Comparison of ENCODE assay signal across 10 cellular contexts in the genomic region with DNA sequence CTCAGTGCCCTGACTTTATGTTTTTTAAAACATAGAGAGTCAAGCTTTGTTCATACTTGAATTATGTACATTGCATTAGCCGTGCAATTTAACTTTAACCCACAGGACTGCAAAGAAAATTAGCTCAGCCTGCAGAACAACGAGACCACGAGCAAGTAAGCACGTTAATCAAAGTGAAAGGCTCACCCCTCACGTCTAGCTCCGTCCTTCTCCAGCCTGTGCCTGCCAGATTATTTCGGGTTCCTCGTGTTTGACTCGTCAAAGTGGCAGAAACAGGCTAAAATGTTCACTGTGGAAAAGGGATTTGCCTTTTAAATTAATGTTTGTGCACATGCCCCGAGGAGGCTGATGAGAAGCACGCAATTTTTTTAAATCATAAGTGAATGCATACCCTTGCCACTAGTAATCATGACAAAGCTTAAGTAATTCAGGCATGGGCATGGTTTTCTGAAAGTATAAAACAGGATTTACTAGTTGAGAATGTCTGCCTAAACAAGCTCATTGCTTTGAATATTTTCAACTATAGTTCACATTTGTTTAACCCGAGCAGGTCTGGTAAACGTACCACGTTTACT. TPM values are rescaled to one million over a fixed set of nuclear protein-coding genes. Genes with fewer than 3 reads are reported as not detected.
DNase-seq lines count a peak whose midpoint lies in the region; ATAC-seq, FAIRE-seq and TF ChIP-seq lines count a peak whose summit lies in the region.
"Had no signal": no experiment of that assay in that cellular context is flagged by ENCODE, and none has a peak within 500 bp of the region (broad histone marks: within the 10 kb centered on the region; RNA-seq: fewer than 3 reads in every experiment).

No MANE protein-coding gene starts in this region.

- TF ChIP-seq EP300 in suprapubic skin (IDR thresholded peaks at IDR 0.05), result no peak

- H3K4me3 ChIP-seq in RWPE2 (ENCODE audit: severe bottlenecking), result no peak overlapping the region
- peak overlapping the region; percentile 66 for H3K4me3 ChIP-seq in fibroblast of the aortic adventitia (ENCODE audit: low read depth, low read length)
- peak overlapping the region; percentile 37 for H3K4me3 ChIP-seq in suprapubic skin

- DNase-seq in RWPE2 (ENCODE audit: low spot score) (no peak), fibroblast of the aortic adventitia (ENCODE audit: low read depth) (peak; percentile 41), suprapubic skin (ENCODE audit: low spot score in 2 of 2) (no peak), urothelium cell line (ENCODE audit: low spot score) (no peak)
- DNase-seq in NK-92 treated with Interleukin-12 subunit alpha and Interleukin-12 subunit beta, amount 100 ng/mL, for 24 hours (lab: John Stamatoyannopoulos, UW), result no peak
- no peak for DNase-seq in activated T-helper 1 cell treated with anti-CD3 and anti-CD28 coated beads, Interleukin-12 subunit alpha, Interleukin-12 subunit beta, Interleukin-2, Interleukin-4 antibody, amounts not matched to agents 30 ng/mL and 10 ng/mL and 1 ng/mL, durations not matched to agents 14 hours and 24 hours and 36 hours (ENCODE audit: low spot score)
- DNase-seq: naive thymus-derived CD4-positive, alpha-beta T cell; NCI-H226 had no signal

- no peak for FAIRE-seq in urothelium cell line (lab: Jason Lieb, UNC)

- H3K4me1 Mint-ChIP-seq in activated T-helper 1 cell treated with anti-CD3 and anti-CD28 coated beads, Interleukin-12 subunit alpha, Interleukin-12 subunit beta, Interleukin-2, Interleukin-4 antibody, amounts not matched to agents 30 ng/mL and 10 ng/mL and 1 ng/mL, durations not matched to agents 14 hours and 24 hours and 36 hours (ENCODE audit: low read depth), result peaks cover 21% of the 10 kb centered on the region

- H3K36me3 Mint-ChIP-seq in activated T-helper 1 cell treated with anti-CD3 and anti-CD28 coated beads, Interleukin-12 subunit alpha, Interleukin-12 subunit beta, Interleukin-2, Interleukin-4 antibody, amounts not matched to agents 30 ng/mL and 10 ng/mL and 1 ng/mL, durations not matched to agents 14 hours and 24 hours and 36 hours (ENCODE audit: low read depth), result peaks cover 2% of the 10 kb centered on the region

- H3K4me1 ChIP-seq in RWPE2 (ENCODE audit: insufficient read depth, poor library complexity, severe bottlenecking) (no peaks in the 10 kb centered on the region), suprapubic skin (peaks cover 27% of the 10 kb centered on the region)

- TF ChIP-seq CTCF in RWPE2 (IDR thresholded peaks at IDR 0.05; ENCODE audit: poor library complexity, severe bottlenecking), result no peak
- no peak for TF ChIP-seq CTCF in fibroblast of the aortic adventitia (IDR thresholded peaks at IDR 0.05; ENCODE audit: insufficient read depth, low read length)
- TF ChIP-seq CTCF in suprapubic skin (IDR thresholded peaks at IDR 0.05), result no peak

- no peak overlapping the region for H3K27ac Mint-ChIP-seq in activated T-helper 1 cell treated with anti-CD3 and anti-CD28 coated beads, Interleukin-12 subunit alpha, Interleukin-12 subunit beta, Interleukin-2, Interleukin-4 antibody, amounts not matched to agents 30 ng/mL and 10 ng/mL and 1 ng/mL, durations not matched to agents 14 hours and 24 hours and 36 hours
- H3K27ac Mint-ChIP-seq: naive thymus-derived CD4-positive, alpha-beta T cell had no signal

- H3K9me3 ChIP-seq in RWPE2 (ENCODE audit: severe bottlenecking) (no peaks in the 10 kb centered on the region), suprapubic skin (no peaks in the 10 kb centered on the region)

- peak; percentile 44; the same call in 1 of the 3 replicates for ATAC-seq in RWPE2 (ENCODE audit: low read depth)
- no peak for ATAC-seq in HG03025 (IDR thresholded peaks at IDR 0.05; ENCODE audit: low FRiP score, unreplicated experiment)
- ATAC-seq: naive thymus-derived CD4-positive, alpha-beta T cell had no signal

- H3K9me3 Mint-ChIP-seq in activated T-helper 1 cell treated with anti-CD3 and anti-CD28 coated beads, Interleukin-12 subunit alpha, Interleukin-12 subunit beta, Interleukin-2, Interleukin-4 antibody, amounts not matched to agents 30 ng/mL and 10 ng/mL and 1 ng/mL, durations not matched to agents 14 hours and 24 hours and 36 hours, result no peaks in the 10 kb centered on the region
- H3K9me3 Mint-ChIP-seq: naive thymus-derived CD4-positive, alpha-beta T cell had no signal

- TF ChIP-seq POLR2A in GM19099 (IDR thresholded peaks at IDR 0.05; ENCODE audit: extremely low read depth, insufficient read length, low read depth) (peak; percentile 61), suprapubic skin (IDR thresholded peaks at IDR 0.05) (no peak)

- no peak overlapping the region for H3K4me3 Mint-ChIP-seq in activated T-helper 1 cell treated with anti-CD3 and anti-CD28 coated beads, Interleukin-12 subunit alpha, Interleukin-12 subunit beta, Interleukin-2, Interleukin-4 antibody, amounts not matched to agents 30 ng/mL and 10 ng/mL and 1 ng/mL, durations not matched to agents 14 hours and 24 hours and 36 hours
- H3K4me3 Mint-ChIP-seq: naive thymus-derived CD4-positive, alpha-beta T cell had no signal

- WGBS in suprapubic skin, result 15% methylated on average over 14 of the region's 14 CpGs

- H3K27me3 ChIP-seq in RWPE2 (ENCODE audit: insufficient read depth, poor library complexity, severe bottlenecking) (no peaks in the 10 kb centered on the region), suprapubic skin (no peaks in the 10 kb centered on the region)

- peak overlapping the region; percentile 19 for H3K27ac ChIP-seq in RWPE2 (ENCODE audit: poor library complexity, severe bottlenecking)
- peak overlapping the region; percentile 78 for H3K27ac ChIP-seq in suprapubic skin

- H3K27me3 Mint-ChIP-seq in activated T-helper 1 cell treated with anti-CD3 and anti-CD28 coated beads, Interleukin-12 subunit alpha, Interleukin-12 subunit beta, Interleukin-2, Interleukin-4 antibody, amounts not matched to agents 30 ng/mL and 10 ng/mL and 1 ng/mL, durations not matched to agents 14 hours and 24 hours and 36 hours (ENCODE audit: insufficient read depth), result peaks cover 5% of the 10 kb centered on the region

- intact Hi-C loops in activated T-helper 1 cell treated with anti-CD3 and anti-CD28 coated beads, Interleukin-12 subunit alpha, Interleukin-12 subunit beta, Interleukin-2, Interleukin-4 antibody, amounts not matched to agents 30 ng/mL and 10 ng/mL and 1 ng/mL, durations not matched to agents 14 hours and 24 hours and 36 hours (cut with micrococcal nuclease), result no loop called here

- H3K36me3 ChIP-seq in RWPE2 (ENCODE audit: low read depth) (peaks cover 56% of the 10 kb centered on the region), suprapubic skin (no peaks in the 10 kb centered on the region)

RNA-seq across cellular contexts. Expression of gene ZBTB38, which starts 15.3 kb away (rescaled TPM):
- total RNA-seq in fibroblast of the aortic adventitia (ENCODE audit: low replicate concordance) (52.4 and 267 TPM in 2 replicates), suprapubic skin (100 to 1,000 TPM in 1 of 4 donors, 10 to 100 TPM in 3; 65.8 to 101 (median 85.9) TPM)
- 20.0 and 21.0 TPM in 2 replicates for total RNA-seq in activated T-helper 1 cell treated with anti-CD3 and anti-CD28 coated beads, Interleukin-12 subunit alpha, Interleukin-12 subunit beta, Interleukin-2, Interleukin-4 antibody, amounts not matched to agents 30 ng/mL and 10 ng/mL and 1 ng/mL, durations not matched to agents 14 hours and 24 hours and 36 hours
